Comparison of ENCODE assay signal across 20 cellular contexts in the genomic region with DNA sequence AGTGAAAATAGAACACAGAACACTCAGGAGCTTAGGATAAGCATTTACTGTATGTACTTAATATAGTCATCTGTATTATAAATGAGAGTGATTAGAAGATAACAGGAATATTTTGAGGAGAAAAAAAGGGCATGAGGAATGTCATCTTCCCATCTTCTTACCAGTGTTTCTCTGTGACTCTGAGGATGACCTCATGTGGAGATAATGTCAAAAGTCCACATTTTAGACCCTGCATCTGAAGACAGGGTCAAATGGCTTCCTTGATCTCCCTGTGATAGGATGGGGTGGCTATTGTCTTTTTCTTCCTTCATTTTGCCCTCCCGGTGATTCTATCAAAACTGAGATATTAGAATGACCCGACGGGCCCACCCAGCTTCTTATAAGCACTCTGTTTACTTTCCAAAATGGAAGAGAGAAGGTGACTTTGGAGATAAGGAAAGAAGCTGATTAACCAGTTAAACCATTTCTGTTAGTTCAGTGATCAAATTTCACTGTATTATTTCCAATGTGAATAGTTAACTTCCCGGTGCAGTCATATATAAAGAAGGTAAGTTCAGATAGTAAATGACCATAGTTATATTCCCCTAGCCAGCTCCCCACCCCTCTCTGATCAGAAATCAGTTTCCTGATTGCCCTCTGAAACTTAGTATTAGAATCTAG.
DNase-seq lines count a peak whose midpoint lies in the region; ATAC-seq and TF ChIP-seq lines count a peak whose summit lies in the region.
"Had no signal": no experiment of that assay in that cellular context is flagged by ENCODE, and none has a peak within 500 bp of the region (broad histone marks: within the 10 kb centered on the region; RNA-seq: fewer than 3 reads in every experiment).

No MANE protein-coding gene starts in this region.

- H3K4me3 Mint-ChIP-seq in GM23338 (no peak overlapping the region), neural progenitor cell (no peak overlapping the region)
- H3K4me3 Mint-ChIP-seq: CD4-positive, alpha-beta memory T cell; IgD-negative memory B cell had no signal

- peak overlapping the region; percentile 37 for H3K27ac ChIP-seq in 22Rv1
- H3K27ac ChIP-seq in GM23338 (ENCODE audit: low read depth), result no peak overlapping the region
- H3K27ac ChIP-seq in PC-3 (ENCODE audit: low read length), result peak overlapping the region; percentile 9; the same call in 1 of the 2 replicates
- no peak overlapping the region for H3K27ac ChIP-seq in neural progenitor cell
- H3K27ac ChIP-seq: HL-60 had no signal

- no peaks in the 10 kb centered on the region for H3K79me2 ChIP-seq in GM23338 (replicated peaks; ENCODE audit: insufficient read depth)
- H3K79me2 ChIP-seq in PC-3 (ENCODE audit: low read length), result no peaks in the 10 kb centered on the region
- no peaks in the 10 kb centered on the region for H3K79me2 ChIP-seq in neural progenitor cell (ENCODE audit: low read depth)

- H3K9me3 ChIP-seq in PC-3 (ENCODE audit: low read length) (no peaks in the 10 kb centered on the region), neural progenitor cell (ENCODE audit: low read depth) (no peaks in the 10 kb centered on the region)
- H3K9me3 ChIP-seq: HAP-1 had no signal

- H3K9me3 Mint-ChIP-seq in GM23338 (no peaks in the 10 kb centered on the region), neural progenitor cell (no peaks in the 10 kb centered on the region)
- H3K9me3 Mint-ChIP-seq: CD4-positive, alpha-beta memory T cell; IgD-negative memory B cell had no signal

- TF ChIP-seq CTCF in 22Rv1 (IDR thresholded peaks at IDR 0.05), result no peak
- no peak for TF ChIP-seq CTCF in GM23338 (conservative IDR thresholded peaks at IDR 0.05; ENCODE audit: low read depth in 2 of 2)
- TF ChIP-seq CTCF in PC-3 (conservative IDR thresholded peaks at IDR 0.05; ENCODE audit: low read depth, low read length), result no peak
- no peak for TF ChIP-seq CTCF in neural progenitor cell (IDR thresholded peaks at IDR 0.05)

- H3K4me2 ChIP-seq in GM23338 (no peak overlapping the region), PC-3 (ENCODE audit: low read length) (peak overlapping the region; percentile 71), neural progenitor cell (peak overlapping the region; percentile 11)

- H3F3A ChIP-seq in GM23338 (replicated peaks; ENCODE audit: low read depth), result no peaks in the 10 kb centered on the region; the same call in 1 of the 2 replicates
- H3F3A ChIP-seq in PC-3 (ENCODE audit: low read length, unreplicated experiment), result no peaks in the 10 kb centered on the region
- peaks cover 7% of the 10 kb centered on the region for H3F3A ChIP-seq in neural progenitor cell (ENCODE audit: low read depth)

- CTCF ChIA-PET in PC-3 (lab: Charles Lee), result interaction anchor here (0.6 kb wide), 1 partner anchor 217 kb away, joined by 6 read pairs; no protein-coding TSS in a partner anchor

- H3K9me2 ChIP-seq in GM23338 (ENCODE audit: insufficient read depth) (no peaks in the 10 kb centered on the region), PC-3 (replicated peaks; ENCODE audit: low read length) (no peaks in the 10 kb centered on the region)

- H3K36me3 ChIP-seq in GM23338 (ENCODE audit: insufficient read depth) (no peaks in the 10 kb centered on the region), PC-3 (ENCODE audit: low read depth, low read length) (no peaks in the 10 kb centered on the region), neural progenitor cell (no peaks in the 10 kb centered on the region)
- H3K36me3 ChIP-seq: HAP-1 had no signal

- intact Hi-C loops in PC-3 (cut with micrococcal nuclease), result no loop called here

- H3K36me3 Mint-ChIP-seq in GM23338 (ENCODE audit: low read depth), result no peaks in the 10 kb centered on the region
- no peaks in the 10 kb centered on the region for H3K36me3 Mint-ChIP-seq in neural progenitor cell
- H3K36me3 Mint-ChIP-seq: CD4-positive, alpha-beta memory T cell; IgD-negative memory B cell had no signal

- peaks cover 19% of the 10 kb centered on the region for H3K4me1 Mint-ChIP-seq in GM23338
- peaks cover 34% of the 10 kb centered on the region for H3K4me1 Mint-ChIP-seq in neural progenitor cell
- H3K4me1 Mint-ChIP-seq: CD4-positive, alpha-beta memory T cell; IgD-negative memory B cell had no signal

- H3K9ac ChIP-seq in PC-3 (ENCODE audit: low read length), result no peak overlapping the region
- no peak overlapping the region for H3K9ac ChIP-seq in neural progenitor cell

- H4K20me1 ChIP-seq in GM23338 (replicated peaks; ENCODE audit: insufficient read depth) (no peaks in the 10 kb centered on the region), PC-3 (ENCODE audit: low read length) (no peaks in the 10 kb centered on the region), neural progenitor cell (ENCODE audit: low read depth) (no peaks in the 10 kb centered on the region)

- H3K4me3 ChIP-seq in GM23338 (no peak overlapping the region), PC-3 (ENCODE audit: low read length) (peak overlapping the region; percentile 22; the same call in 1 of the 2 replicates), neural progenitor cell (no peak overlapping the region)
- H3K4me3 ChIP-seq: HAP-1 had no signal

- ATAC-seq in GM23338 (no peak), PC-3 (peak; percentile 35)
- ATAC-seq: Panc1 had no signal

- H3K27me3 Mint-ChIP-seq in GM23338 (ENCODE audit: insufficient read depth, low read depth, poor library complexity), result peaks cover 7% of the 10 kb centered on the region
- H3K27me3 Mint-ChIP-seq in neural progenitor cell (ENCODE audit: insufficient read depth, low read depth), result peaks cover 2% of the 10 kb centered on the region
- H3K27me3 Mint-ChIP-seq: IgD-negative memory B cell had no signal

- POLR2A ChIA-PET in PC-3 (lab: Charles Lee; ENCODE audit: unreplicated experiment), result interaction anchor here (0.5 kb wide), 1 partner anchor 17 kb away, joined by 3 read pairs; no protein-coding TSS in a partner anchor

- H3K4me1 ChIP-seq in GM23338 (ENCODE audit: insufficient read depth), result peaks cover 8% of the 10 kb centered on the region
- H3K4me1 ChIP-seq in PC-3 (ENCODE audit: insufficient read depth, low read length), result peaks cover 16% of the 10 kb centered on the region
- peaks cover 6% of the 10 kb centered on the region for H3K4me1 ChIP-seq in neural progenitor cell

- no peak for DNase-seq in GM23338 (ENCODE audit: low spot score)
- DNase-seq in PC-3, result peak; percentile 74
- no peak for DNase-seq in neural progenitor cell (ENCODE audit: low spot score)
- DNase-seq in activated naive CD4-positive, alpha-beta T cell treated with anti-CD3 and anti-CD28 coated beads, Interleukin-2, amount 50 U/mL, for 16 hours, result no peak
- DNase-seq in activated CD8-positive, alpha-beta memory T cell treated with anti-CD3 and anti-CD28 coated beads for 24 hours, result no peak
- no peak for DNase-seq in SIG-M5 treated with dmso at 0.1 percent for 504 hours (lab: John Stamatoyannopoulos, UW; ENCODE audit: unreplicated experiment)
- DNase-seq: CD4-positive, alpha-beta memory T cell; DMS79; Karpas-422; MM.1S; NCI-H1092; NCI-H1436 treated with DMSO at 0.1 percent for 48 hours; NCI-H2029 treated with DMSO at 0.1 percent for 48 hours; NCI-H446 treated with DMSO at 0.1 percent for 48 hours; SW 1271 had no signal

- BruUV-seq in PC-3 (replicated peaks; lab: Mats Ljungman, UMichigan), result no TSS peak

- no peak overlapping the region for H2AFZ ChIP-seq in GM23338
- peak overlapping the region; percentile 32 for H2AFZ ChIP-seq in PC-3 (ENCODE audit: low read length)
- no peak overlapping the region for H2AFZ ChIP-seq in neural progenitor cell (replicated peaks)

- H3K27ac Mint-ChIP-seq in GM23338 (0 out of 2 replicates have a peak overlapping the region, but pooled peaks have one; percentile 19), neural progenitor cell (no peak overlapping the region)
- H3K27ac Mint-ChIP-seq: CD4-positive, alpha-beta memory T cell; IgD-negative memory B cell had no signal

- H3K27me3 ChIP-seq in GM23338 (ENCODE audit: insufficient read depth) (no peaks in the 10 kb centered on the region), PC-3 (ENCODE audit: low read length) (no peaks in the 10 kb centered on the region), neural progenitor cell (no peaks in the 10 kb centered on the region)

TF ChIP-seq in GM23338, 12 proteins besides CTCF, POLR2A, EP300 and RAD21 (continues in another document):
- TF ChIP-seq EZH2 (IDR thresholded peaks at IDR 0.05; ENCODE audit: low read depth, unreplicated experiment) (no peak), CREB1 (CRISPR knock-in tag; IDR thresholded peaks at IDR 0.05; ENCODE audit: low read depth) (no peak), STAT1 (IDR thresholded peaks at IDR 0.05; ENCODE audit: unreplicated experiment) (no peak), POLR2AphosphoS5 (IDR thresholded peaks at IDR 0.05; ENCODE audit: low read depth) (no peak), ZNF114 (CRISPR knock-in tag; IDR thresholded peaks at IDR 0.05) (no peak), ZNF331 (CRISPR knock-in tag; IDR thresholded peaks at IDR 0.05; ENCODE audit: low read depth) (no peak), EZH2phosphoT487 (IDR thresholded peaks at IDR 0.05; ENCODE audit: unreplicated experiment) (no peak), NANOG (IDR thresholded peaks at IDR 0.05; ENCODE audit: borderline replicate concordance) (no peak)
- TF ChIP-seq, protein P1, sequence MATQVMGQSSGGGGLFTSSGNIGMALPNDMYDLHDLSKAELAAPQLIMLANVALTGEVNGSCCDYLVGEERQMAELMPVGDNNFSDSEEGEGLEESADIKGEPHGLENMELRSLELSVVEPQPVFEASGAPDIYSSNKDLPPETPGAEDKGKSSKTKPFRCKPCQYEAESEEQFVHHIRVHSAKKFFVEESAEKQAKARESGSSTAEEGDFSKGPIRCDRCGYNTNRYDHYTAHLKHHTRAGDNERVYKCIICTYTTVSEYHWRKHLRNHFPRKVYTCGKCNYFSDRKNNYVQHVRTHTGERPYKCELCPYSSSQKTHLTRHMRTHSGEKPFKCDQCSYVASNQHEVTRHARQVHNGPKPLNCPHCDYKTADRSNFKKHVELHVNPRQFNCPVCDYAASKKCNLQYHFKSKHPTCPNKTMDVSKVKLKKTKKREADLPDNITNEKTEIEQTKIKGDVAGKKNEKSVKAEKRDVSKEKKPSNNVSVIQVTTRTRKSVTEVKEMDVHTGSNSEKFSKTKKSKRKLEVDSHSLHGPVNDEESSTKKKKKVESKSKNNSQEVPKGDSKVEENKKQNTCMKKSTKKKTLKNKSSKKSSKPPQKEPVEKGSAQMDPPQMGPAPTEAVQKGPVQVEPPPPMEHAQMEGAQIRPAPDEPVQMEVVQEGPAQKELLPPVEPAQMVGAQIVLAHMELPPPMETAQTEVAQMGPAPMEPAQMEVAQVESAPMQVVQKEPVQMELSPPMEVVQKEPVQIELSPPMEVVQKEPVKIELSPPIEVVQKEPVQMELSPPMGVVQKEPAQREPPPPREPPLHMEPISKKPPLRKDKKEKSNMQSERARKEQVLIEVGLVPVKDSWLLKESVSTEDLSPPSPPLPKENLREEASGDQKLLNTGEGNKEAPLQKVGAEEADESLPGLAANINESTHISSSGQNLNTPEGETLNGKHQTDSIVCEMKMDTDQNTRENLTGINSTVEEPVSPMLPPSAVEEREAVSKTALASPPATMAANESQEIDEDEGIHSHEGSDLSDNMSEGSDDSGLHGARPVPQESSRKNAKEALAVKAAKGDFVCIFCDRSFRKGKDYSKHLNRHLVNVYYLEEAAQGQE (IDR thresholded peaks at IDR 0.05; ENCODE audit: unreplicated experiment), result no peak

Comparison
In these comparisons a context has a peak if more than half of its experiments do, and no peak if none do; other contexts are left out.
1. H3K27ac ChIP-seq: peak in 22Rv1 (single experiment) and PC-3 (single experiment); none in GM23338 (single experiment) and neural progenitor cell (single experiment).